ENCODE assay signal across 8 cellular contexts in the genomic region with DNA sequence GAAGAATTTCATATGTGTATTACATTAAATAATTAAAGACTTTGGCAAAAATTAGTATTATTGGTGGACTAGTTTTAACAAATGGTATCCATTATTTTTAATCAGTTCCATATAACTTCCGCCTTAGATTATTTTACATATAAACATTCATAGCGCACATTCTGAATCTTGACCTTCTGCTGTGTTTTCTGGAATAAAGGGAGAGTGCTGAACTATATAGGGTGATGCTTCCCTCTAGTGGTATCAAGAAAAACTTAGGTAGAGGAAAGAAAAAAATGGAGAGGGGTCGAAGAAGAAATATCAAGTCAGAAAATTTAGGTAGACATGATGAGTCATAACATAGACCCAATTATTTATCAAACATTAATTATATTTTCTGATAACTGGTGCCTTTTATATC.
A peak's percentile ranks its signal among the peaks of the same experiment; 100 is the strongest.
DNase-seq lines count a peak whose midpoint lies in the region; ATAC-seq and TF ChIP-seq lines count a peak whose summit lies in the region.

No MANE protein-coding gene starts in this region.

- peak; percentile 27 for DNase-seq in A172 (ENCODE audit: low spot score)
- DNase-seq in GM23248: peak; percentile 72
- peak; percentile 65 for DNase-seq in NCI-H82 treated with DMSO at 0.1 percent for 48 hours (lab: John Stamatoyannopoulos, UW; ENCODE audit: unreplicated experiment)
- no peak for DNase-seq in endothelial cell (ENCODE audit: low spot score)
- no peak for DNase-seq in ovary
- DNase-seq in activated naive CD8-positive, alpha-beta T cell treated with anti-CD3 and anti-CD28 coated beads for 36 hours: no peak
- no peak for DNase-seq in natural killer cell treated with Interleukin-12 subunit alpha and Interleukin-12 subunit beta and Interleukin-15 and Interleukin-18, amount 100 ng/mL, for 72 hours (ENCODE audit: low spot score)
- DNase-seq in activated CD4-positive, alpha-beta memory T cell treated with anti-CD3 and anti-CD28 coated beads for 36 hours: no peak

- in situ Hi-C loops in GM23248 (cut with MboI): no loop called here

- no peak overlapping the region for H3K9ac ChIP-seq in GM23248

- intact Hi-C loops in ovary (cut with DNase I): loop anchor here in 2 of 4 donors (10.0 kb wide), 2 partner anchors 110 to 130 kb away; no protein-coding TSS in a partner anchor
- intact Hi-C loops in activated CD4-positive, alpha-beta memory T cell treated with anti-CD3 and anti-CD28 coated beads for 36 hours (cut with micrococcal nuclease): loop anchor here (1.0 kb wide), 1 partner anchor 126 kb away; no protein-coding TSS in a partner anchor

- H3F3A ChIP-seq in GM23248 (ENCODE audit: insufficient read depth): peaks cover 18% of the 10 kb centered on the region; the same call in 1 of the 2 replicates

- H3K4me3 Mint-ChIP-seq in endothelial cell (ENCODE audit: unreplicated experiment): no peak overlapping the region
- no peak overlapping the region for H3K4me3 Mint-ChIP-seq in activated naive CD8-positive, alpha-beta T cell treated with anti-CD3 and anti-CD28 coated beads for 36 hours
- H3K4me3 Mint-ChIP-seq in natural killer cell treated with Interleukin-12 subunit alpha and Interleukin-12 subunit beta and Interleukin-15 and Interleukin-18, amount 100 ng/mL, for 72 hours: no peak overlapping the region
- no peak overlapping the region for H3K4me3 Mint-ChIP-seq in activated CD4-positive, alpha-beta memory T cell treated with anti-CD3 and anti-CD28 coated beads for 36 hours

- 27 to 33% methylated on average over 3 of the region's 3 CpGs for whole genome bisulfite sequencing in GM23248 (ENCODE audit: low coverage in 1 of 2, low lambda C conversion rate in 2 of 2, missing lambda C conversion rate in 2 of 2), 2 experiments
- WGBS in ovary, 3 donors: 4 to 12% (median 9%) methylated on average over 3 of the region's 3 CpGs

- H3K4me2 ChIP-seq in GM23248 (ENCODE audit: unreplicated experiment): no peak overlapping the region

- ATAC-seq in natural killer cell treated with Interleukin-12 subunit alpha and Interleukin-12 subunit beta and Interleukin-15 and Interleukin-18, amount 100 ng/mL, for 72 hours: no peak

- no peaks in the 10 kb centered on the region for H4K20me1 ChIP-seq in GM23248 (ENCODE audit: insufficient read depth)

- no peak for TF ChIP-seq EP300 in ovary (IDR thresholded peaks at IDR 0.05)

- H3K27ac ChIP-seq in GM23248 (no peak overlapping the region), ovary (no peak overlapping the region)

- no peaks in the 10 kb centered on the region for H3K79me2 ChIP-seq in GM23248 (ENCODE audit: insufficient read depth)

- H3K9me3 ChIP-seq in GM23248 (ENCODE audit: low read depth) (no peaks in the 10 kb centered on the region), ovary (no peaks in the 10 kb centered on the region)

- no peaks in the 10 kb centered on the region for H3K9me3 Mint-ChIP-seq in endothelial cell (ENCODE audit: unreplicated experiment)
- no peaks in the 10 kb centered on the region for H3K9me3 Mint-ChIP-seq in activated naive CD8-positive, alpha-beta T cell treated with anti-CD3 and anti-CD28 coated beads for 36 hours
- H3K9me3 Mint-ChIP-seq in natural killer cell treated with Interleukin-12 subunit alpha and Interleukin-12 subunit beta and Interleukin-15 and Interleukin-18, amount 100 ng/mL, for 72 hours: no peaks in the 10 kb centered on the region
- H3K9me3 Mint-ChIP-seq in activated CD4-positive, alpha-beta memory T cell treated with anti-CD3 and anti-CD28 coated beads for 36 hours: no peaks in the 10 kb centered on the region

- no peak overlapping the region for H3K27ac Mint-ChIP-seq in endothelial cell (ENCODE audit: unreplicated experiment)
- no peak overlapping the region for H3K27ac Mint-ChIP-seq in activated naive CD8-positive, alpha-beta T cell treated with anti-CD3 and anti-CD28 coated beads for 36 hours
- H3K27ac Mint-ChIP-seq in natural killer cell treated with Interleukin-12 subunit alpha and Interleukin-12 subunit beta and Interleukin-15 and Interleukin-18, amount 100 ng/mL, for 72 hours: no peak overlapping the region
- H3K27ac Mint-ChIP-seq in activated CD4-positive, alpha-beta memory T cell treated with anti-CD3 and anti-CD28 coated beads for 36 hours: no peak overlapping the region

- no peaks in the 10 kb centered on the region for H3K27me3 Mint-ChIP-seq in endothelial cell (ENCODE audit: unreplicated experiment)
- no peaks in the 10 kb centered on the region for H3K27me3 Mint-ChIP-seq in activated naive CD8-positive, alpha-beta T cell treated with anti-CD3 and anti-CD28 coated beads for 36 hours
- H3K27me3 Mint-ChIP-seq in natural killer cell treated with Interleukin-12 subunit alpha and Interleukin-12 subunit beta and Interleukin-15 and Interleukin-18, amount 100 ng/mL, for 72 hours: no peaks in the 10 kb centered on the region
- peaks cover 2% of the 10 kb centered on the region for H3K27me3 Mint-ChIP-seq in activated CD4-positive, alpha-beta memory T cell treated with anti-CD3 and anti-CD28 coated beads for 36 hours

- no peak for TF ChIP-seq POLR2A in ovary (IDR thresholded peaks at IDR 0.05)

- H3K4me3 ChIP-seq in GM23248: no peak overlapping the region
- no peak overlapping the region for H3K4me3 ChIP-seq in ovary

- H3K4me1 ChIP-seq in GM23248 (ENCODE audit: insufficient read depth): peaks cover 9% of the 10 kb centered on the region
- H3K4me1 ChIP-seq in ovary (ENCODE audit: insufficient read depth): no peaks in the 10 kb centered on the region

- CTCF ChIA-PET in activated CD4-positive, alpha-beta memory T cell treated with anti-CD3 and anti-CD28 coated beads for 36 hours (lab: Charles Lee): no interaction called here

- TF ChIP-seq CTCF in endothelial cell (IDR thresholded peaks at IDR 0.05; ENCODE audit: unreplicated experiment) (peak; percentile 66), ovary (IDR thresholded peaks at IDR 0.05) (peak; percentile 24 to 45 (median 27))

- H3K36me3 ChIP-seq in GM23248 (ENCODE audit: low read depth) (peaks cover 20% of the 10 kb centered on the region; the same call in 1 of the 2 replicates), ovary (no peaks in the 10 kb centered on the region)

- H3K27me3 ChIP-seq in GM23248 (replicated peaks; ENCODE audit: insufficient read depth) (no peaks in the 10 kb centered on the region), ovary (no peaks in the 10 kb centered on the region)

- H3K9me2 ChIP-seq in GM23248 (ENCODE audit: insufficient read depth): no peaks in the 10 kb centered on the region

- H3K4me1 Mint-ChIP-seq in endothelial cell (ENCODE audit: unreplicated experiment): no peaks in the 10 kb centered on the region
- H3K4me1 Mint-ChIP-seq in activated naive CD8-positive, alpha-beta T cell treated with anti-CD3 and anti-CD28 coated beads for 36 hours: no peaks in the 10 kb centered on the region
- H3K4me1 Mint-ChIP-seq in natural killer cell treated with Interleukin-12 subunit alpha and Interleukin-12 subunit beta and Interleukin-15 and Interleukin-18, amount 100 ng/mL, for 72 hours (ENCODE audit: low read depth in 2 of 2): no peaks in the 10 kb centered on the region
- H3K4me1 Mint-ChIP-seq in activated CD4-positive, alpha-beta memory T cell treated with anti-CD3 and anti-CD28 coated beads for 36 hours (ENCODE audit: low read depth): no peaks in the 10 kb centered on the region

- H3K36me3 Mint-ChIP-seq in endothelial cell (ENCODE audit: low read depth, unreplicated experiment): no peaks in the 10 kb centered on the region
- no peaks in the 10 kb centered on the region for H3K36me3 Mint-ChIP-seq in activated naive CD8-positive, alpha-beta T cell treated with anti-CD3 and anti-CD28 coated beads for 36 hours
- no peaks in the 10 kb centered on the region for H3K36me3 Mint-ChIP-seq in natural killer cell treated with Interleukin-12 subunit alpha and Interleukin-12 subunit beta and Interleukin-15 and Interleukin-18, amount 100 ng/mL, for 72 hours
- no peaks in the 10 kb centered on the region for H3K36me3 Mint-ChIP-seq in activated CD4-positive, alpha-beta memory T cell treated with anti-CD3 and anti-CD28 coated beads for 36 hours

- POLR2A ChIA-PET in activated CD4-positive, alpha-beta memory T cell treated with anti-CD3 and anti-CD28 coated beads for 36 hours (lab: Charles Lee): no interaction called here

- H2AFZ ChIP-seq in GM23248: no peak overlapping the region

Comparison
In these comparisons a context has a peak if more than half of its experiments do, and no peak if none do; other contexts are left out.
1. DNase-seq: peak in A172 (single experiment), GM23248 (single experiment) and NCI-H82 treated with DMSO at 0.1 percent for 48 hours (single experiment); none in endothelial cell (single experiment), ovary (0 of 5), activated naive CD8-positive, alpha-beta T cell treated with anti-CD3 and anti-CD28 coated beads for 36 hours (single experiment), natural killer cell treated with Interleukin-12 subunit alpha and Interleukin-12 subunit beta and Interleukin-15 and Interleukin-18, amount 100 ng/mL, for 72 hours (single experiment) and activated CD4-positive, alpha-beta memory T cell treated with anti-CD3 and anti-CD28 coated beads for 36 hours (single experiment).